8 cellular contexts compared by ENCODE assay signal in genomic region chr9:95167998-95168397, GRCh38.
DNase-seq lines count a peak whose midpoint lies in the region; ATAC-seq and TF ChIP-seq lines count a peak whose summit lies in the region.

No MANE protein-coding gene starts in this region.

- H3K27me3 ChIP-seq in esophagus squamous epithelium, result no peaks in the 10 kb centered on the region
- H3K27me3 ChIP-seq in ovary, result no peaks in the 10 kb centered on the region

- H3K36me3 ChIP-seq in esophagus squamous epithelium, result no peaks in the 10 kb centered on the region
- no peaks in the 10 kb centered on the region for H3K36me3 ChIP-seq in ovary

- H3K27me3 Mint-ChIP-seq in activated CD8-positive, alpha-beta T cell treated with anti-CD3 and anti-CD28 coated beads, Interleukin-2, amount 10 ng/mL, durations not matched to agents 7 days and 5 days (ENCODE audit: low read depth), result no peaks in the 10 kb centered on the region

- intact Hi-C loops in esophagus squamous epithelium (cut with DNase I), result no loop called here
- intact Hi-C loops in ovary (cut with DNase I), result no loop called here

- POLR2A ChIA-PET in activated CD8-positive, alpha-beta T cell treated with anti-CD3 and anti-CD28 coated beads, Interleukin-2, amount 10 ng/mL, durations not matched to agents 7 days and 5 days (lab: Charles Lee), result interaction anchor here (0.6 to 0.9 kb wide), 2 partner anchors 21 to 152 kb away, joined by 3 to 5 read pairs; no protein-coding TSS in a partner anchor

- WGBS in esophagus squamous epithelium, 2 donors, result 33% methylated on average over 4 of the region's 4 CpGs
- 60 to 70% (median 69%) methylated on average over 4 of the region's 4 CpGs for WGBS in ovary, 3 donors

- no peak for TF ChIP-seq EP300 in ovary (IDR thresholded peaks at IDR 0.05)

- DNase-seq in AG08396 (ENCODE audit: low spot score) (peak; percentile 72), GM13977 (ENCODE audit: low spot score) (peak; percentile 30), NCI-H748 (lab: John Stamatoyannopoulos, UW; ENCODE audit: unreplicated experiment) (peak; percentile 70), esophagus squamous epithelium (lab: John Stamatoyannopoulos, UW) (no peak), ovary (peak in 1 of 5 donors; percentile 37), midbrain (lab: John Stamatoyannopoulos, UW) (no peak), mesenteric fat pad (ENCODE audit: low spot score) (no peak)
- peak; percentile 77 for DNase-seq in activated CD8-positive, alpha-beta T cell treated with anti-CD3 and anti-CD28 coated beads, Interleukin-2, amount 10 ng/mL, durations not matched to agents 7 days and 5 days

- TF ChIP-seq CTCF in GM13977 (IDR thresholded peaks at IDR 0.05; ENCODE audit: extremely low read depth, insufficient read depth, missing control alignments), result peak; percentile 65
- TF ChIP-seq CTCF in esophagus squamous epithelium (IDR thresholded peaks at IDR 0.05), result peak; percentile 71 to 90 (median 82)
- TF ChIP-seq CTCF in ovary (IDR thresholded peaks at IDR 0.05), result peak in 2 of 3 donors; percentile 8 to 17

- H3K4me1 Mint-ChIP-seq in activated CD8-positive, alpha-beta T cell treated with anti-CD3 and anti-CD28 coated beads, Interleukin-2, amount 10 ng/mL, durations not matched to agents 7 days and 5 days (ENCODE audit: low read depth), result peaks cover 9% of the 10 kb centered on the region

- in situ Hi-C loops in GM13977 (cut with MboI; ENCODE audit: low pct_unique_long_range_greater_than_20kb, low sequenced_read_pairs, unreplicated experiment), result no loop called here

- peak overlapping the region; percentile 37 for H3K27ac Mint-ChIP-seq in activated CD8-positive, alpha-beta T cell treated with anti-CD3 and anti-CD28 coated beads, Interleukin-2, amount 10 ng/mL, durations not matched to agents 7 days and 5 days

- H3K4me3 ChIP-seq in esophagus squamous epithelium, result no peak overlapping the region
- no peak overlapping the region for H3K4me3 ChIP-seq in ovary

- no peaks in the 10 kb centered on the region for H3K9me3 ChIP-seq in esophagus squamous epithelium
- H3K9me3 ChIP-seq in ovary, result no peaks in the 10 kb centered on the region

- H3K36me3 Mint-ChIP-seq in activated CD8-positive, alpha-beta T cell treated with anti-CD3 and anti-CD28 coated beads, Interleukin-2, amount 10 ng/mL, durations not matched to agents 7 days and 5 days (ENCODE audit: low read depth), result peaks cover 27% of the 10 kb centered on the region

- ATAC-seq in activated CD8-positive, alpha-beta T cell treated with anti-CD3 and anti-CD28 coated beads, Interleukin-2, amount 10 ng/mL, durations not matched to agents 7 days and 5 days, result peak; percentile 58

- H3K4me1 ChIP-seq in esophagus squamous epithelium (peaks cover 0 to 6% (median 0%) of the 10 kb centered on the region in 3 donors), ovary (ENCODE audit: insufficient read depth) (peaks cover 1% of the 10 kb centered on the region)

- H3K9me3 Mint-ChIP-seq in activated CD8-positive, alpha-beta T cell treated with anti-CD3 and anti-CD28 coated beads, Interleukin-2, amount 10 ng/mL, durations not matched to agents 7 days and 5 days (ENCODE audit: insufficient read depth), result peaks cover 4% of the 10 kb centered on the region

- TF ChIP-seq POLR2A in esophagus squamous epithelium (IDR thresholded peaks at IDR 0.05) (no peak), ovary (IDR thresholded peaks at IDR 0.05) (no peak)

- no peak overlapping the region for H3K4me3 Mint-ChIP-seq in activated CD8-positive, alpha-beta T cell treated with anti-CD3 and anti-CD28 coated beads, Interleukin-2, amount 10 ng/mL, durations not matched to agents 7 days and 5 days

- CTCF ChIA-PET in activated CD8-positive, alpha-beta T cell treated with anti-CD3 and anti-CD28 coated beads, Interleukin-2, amount 10 ng/mL, durations not matched to agents 7 days and 5 days (lab: Charles Lee), result interaction anchor here (0.6 to 2.5 kb wide), 37 partner anchors 8 to 1208 kb away, joined by 3 to 23 read pairs (median 4); no protein-coding TSS in a partner anchor

- H3K27ac ChIP-seq in esophagus squamous epithelium (no peak overlapping the region), ovary (no peak overlapping the region)

Comparison
In these comparisons a context has a peak if more than half of its experiments do, and no peak if none do; other contexts are left out.
1. DNase-seq: peak in AG08396 (single experiment), GM13977 (single experiment), NCI-H748 (single experiment) and activated CD8-positive, alpha-beta T cell treated with anti-CD3 and anti-CD28 coated beads, Interleukin-2, amount 10 ng/mL, durations not matched to agents 7 days and 5 days (single experiment); none in esophagus squamous epithelium (single experiment), midbrain (single experiment) and mesenteric fat pad (single experiment).
2. CTCF ChIP-seq: peak in every context shown above with its lines; median percentile 82 in esophagus squamous epithelium; 65 in GM13977; 12 in ovary.